ENCODE assay signal across 1 cellular context in genomic region chr1:164748253-164748899, GRCh38.
TF ChIP-seq lines count a peak whose summit lies in the region.

No MANE protein-coding gene starts in this region.

TF ChIP-seq in HepG2, 621 proteins besides CTCF, POLR2A, EP300 and RAD21 (continued from another document):
- TF ChIP-seq KIAA2018 (CRISPR knock-in tag; IDR thresholded peaks at IDR 0.05; ENCODE audit: borderline replicate concordance) (no peak), ZNF691 (CRISPR knock-in tag; IDR thresholded peaks at IDR 0.05; ENCODE audit: borderline replicate concordance, low read depth) (no peak), ZNF670 (CRISPR knock-in tag; IDR thresholded peaks at IDR 0.05; ENCODE audit: borderline replicate concordance) (no peak), THAP11 (CRISPR knock-in tag; IDR thresholded peaks at IDR 0.05) (no peak), MYPOP (CRISPR knock-in tag; IDR thresholded peaks at IDR 0.05) (no peak), RORA (CRISPR knock-in tag; IDR thresholded peaks at IDR 0.05) (no peak), ZNF235 (CRISPR knock-in tag; IDR thresholded peaks at IDR 0.05; ENCODE audit: borderline replicate concordance) (no peak), ZNF615 (CRISPR knock-in tag; IDR thresholded peaks at IDR 0.05; ENCODE audit: borderline replicate concordance) (no peak), ZNF552 (CRISPR knock-in tag; IDR thresholded peaks at IDR 0.05; ENCODE audit: borderline replicate concordance) (no peak)
